8 cellular contexts compared by ENCODE assay signal in genomic region chr19:50383852-50384684, GRCh38. TPM values are rescaled to one million over a fixed set of nuclear protein-coding genes. Genes with fewer than 3 reads are reported as not detected.
DNase-seq lines count a peak whose midpoint lies in the region; ATAC-seq lines count a peak whose summit lies in the region.

Gene POLD1 (plus strand): TSS chr19:50384347. CDS start chr19:50398852, 14,505 bp downstream.

- H3K36me3 Mint-ChIP-seq in activated CD8-positive, alpha-beta memory T cell treated with anti-CD3 and anti-CD28 coated beads, Interleukin-2, amount 10 ng/mL, durations not matched to agents 7 days and 5 days = peaks cover 38% of the 10 kb centered on the region

- DNase-seq in COLO829 (ENCODE audit: low spot score) = peak; percentile 100
- peak; percentile 81 to 100 (median 99) for DNase-seq in HUDEP-2 (lab: John Stamatoyannopoulos, UW; ENCODE audit: unreplicated experiment in 76 of 76)
- peak; percentile 92 for DNase-seq in NT2/D1 (ENCODE audit: low read depth, low spot score)
- DNase-seq in activated CD8-positive, alpha-beta memory T cell treated with anti-CD3 and anti-CD28 coated beads, Interleukin-2, amount 10 ng/mL, durations not matched to agents 7 days and 5 days = peak; percentile 99
- peak; percentile 98 for DNase-seq in mesendoderm
- peak; percentile 97 for DNase-seq in stimulated activated CD8-positive, alpha-beta memory T cell treated with anti-CD3 and anti-CD28 coated beads, Interleukin-15, amount 100 ng/mL, for 1 hour (ENCODE audit: low read depth)

- no peak within 1 kb of the TSS for H2AK5ac ChIP-seq in mesendoderm (ENCODE audit: low read length)

- peak within 1 kb of the TSS; percentile 98 for H3K4me2 ChIP-seq in mesendoderm (ENCODE audit: low read length)

- H3K9me3 ChIP-seq in NT2/D1 (ENCODE audit: insufficient read depth, low read length) = peaks cover under 1% of the 10 kb centered on the region; the same call in 1 of the 2 replicates
- H3K9me3 ChIP-seq in endocrine pancreas (ENCODE audit: control insufficient read depth, low read length) = no peaks in the 10 kb centered on the region

- H4K5ac ChIP-seq in mesendoderm (ENCODE audit: low read length) = no peak within 1 kb of the TSS

- H3K79me1 ChIP-seq in mesendoderm (ENCODE audit: low read length) = peaks cover 13% of the 10 kb centered on the region

- H3K4me3 Mint-ChIP-seq in activated CD8-positive, alpha-beta memory T cell treated with anti-CD3 and anti-CD28 coated beads, Interleukin-2, amount 10 ng/mL, durations not matched to agents 7 days and 5 days = peak within 1 kb of the TSS; percentile 98

- H3K18ac ChIP-seq in mesendoderm (ENCODE audit: low read length) = peak within 1 kb of the TSS; percentile 55

- WGBS in mesendoderm (ENCODE audit: extremely low coverage, insufficient coverage, low lambda C conversion rate) = no CpG with 5 or more reads among the region's 78 CpGs

- H3K4me1 ChIP-seq in NT2/D1 (ENCODE audit: insufficient read depth, insufficient read length) (peaks cover 2% of the 10 kb centered on the region), endocrine pancreas (ENCODE audit: control insufficient read depth, insufficient read depth, low read length) (no peaks in the 10 kb centered on the region), mesendoderm (ENCODE audit: control insufficient read depth, low read depth, low read length) (peaks cover 2% of the 10 kb centered on the region)

- H3K4me1 Mint-ChIP-seq in activated CD8-positive, alpha-beta memory T cell treated with anti-CD3 and anti-CD28 coated beads, Interleukin-2, amount 10 ng/mL, durations not matched to agents 7 days and 5 days = peaks cover 37% of the 10 kb centered on the region

- peak within 1 kb of the TSS; percentile 95 for H3K27ac Mint-ChIP-seq in activated CD8-positive, alpha-beta memory T cell treated with anti-CD3 and anti-CD28 coated beads, Interleukin-2, amount 10 ng/mL, durations not matched to agents 7 days and 5 days

- H3K27me3 ChIP-seq in NT2/D1 (ENCODE audit: insufficient read depth, insufficient read length) = no peaks in the 10 kb centered on the region
- no peaks in the 10 kb centered on the region for H3K27me3 ChIP-seq in endocrine pancreas (ENCODE audit: control insufficient read depth, insufficient read depth, low read length)
- no peaks in the 10 kb centered on the region for H3K27me3 ChIP-seq in mesendoderm (ENCODE audit: insufficient read depth, low read length, poor library complexity)

- H3K4me3 ChIP-seq in NT2/D1 (ENCODE audit: insufficient read length, low read depth) = peak within 1 kb of the TSS; percentile 85
- H3K4me3 ChIP-seq in endocrine pancreas (ENCODE audit: control insufficient read depth, insufficient read depth, low read length) = peak within 1 kb of the TSS; percentile 44
- H3K4me3 ChIP-seq in mesendoderm (ENCODE audit: low read length) = peak within 1 kb of the TSS; percentile 64

- peak within 1 kb of the TSS; percentile 66 for H3K27ac ChIP-seq in mesendoderm (ENCODE audit: low read depth, low read length)

- H2BK5ac ChIP-seq in mesendoderm (ENCODE audit: low read length) = no peak within 1 kb of the TSS

- no peak within 1 kb of the TSS for H4K8ac ChIP-seq in mesendoderm (ENCODE audit: low read depth, low read length)

- no peaks in the 10 kb centered on the region for H3K9me3 Mint-ChIP-seq in activated CD8-positive, alpha-beta memory T cell treated with anti-CD3 and anti-CD28 coated beads, Interleukin-2, amount 10 ng/mL, durations not matched to agents 7 days and 5 days (ENCODE audit: low read depth)

- ATAC-seq in GM21381 (IDR thresholded peaks at IDR 0.05; ENCODE audit: unreplicated experiment) = peak; percentile 80
- peak; percentile 89 for ATAC-seq in activated CD8-positive, alpha-beta memory T cell treated with anti-CD3 and anti-CD28 coated beads, Interleukin-2, amount 10 ng/mL, durations not matched to agents 7 days and 5 days

- H3K27me3 Mint-ChIP-seq in activated CD8-positive, alpha-beta memory T cell treated with anti-CD3 and anti-CD28 coated beads, Interleukin-2, amount 10 ng/mL, durations not matched to agents 7 days and 5 days = no peaks in the 10 kb centered on the region

- H3K9ac ChIP-seq in NT2/D1 (ENCODE audit: insufficient read length, low read depth) (peak within 1 kb of the TSS; percentile 94), endocrine pancreas (ENCODE audit: control insufficient read depth, insufficient read depth, low read length) (peak within 1 kb of the TSS; percentile 74), mesendoderm (ENCODE audit: low read length) (peak within 1 kb of the TSS; percentile 89)

- no peak within 1 kb of the TSS for H3K23ac ChIP-seq in mesendoderm (ENCODE audit: low read length)

- H3K4ac ChIP-seq in mesendoderm (ENCODE audit: low read depth, low read length) = peak within 1 kb of the TSS; percentile 62

- CTCF ChIA-PET in activated CD8-positive, alpha-beta memory T cell treated with anti-CD3 and anti-CD28 coated beads, Interleukin-2, amount 10 ng/mL, durations not matched to agents 7 days and 5 days (lab: Charles Lee) = interaction anchor here (0.8 to 3.0 kb wide), 9 partner anchors 9 to 127 kb away, joined by 3 to 14 read pairs (median 6); partner anchors contain the start of genes JOSD2 and NR1H2

- no peak within 1 kb of the TSS for H2BK120ac ChIP-seq in mesendoderm (ENCODE audit: low read depth, low read length)

- peaks cover 27% of the 10 kb centered on the region for H3K79me2 ChIP-seq in mesendoderm (ENCODE audit: control insufficient read depth, insufficient read depth, low read length)

- H3K56ac ChIP-seq in mesendoderm (ENCODE audit: low read length) = peak within 1 kb of the TSS; percentile 98

- H2BK15ac ChIP-seq in mesendoderm (replicated peaks; ENCODE audit: low read depth) = no peak within 1 kb of the TSS

- peaks cover 66% of the 10 kb centered on the region for H3K36me3 ChIP-seq in NT2/D1 (ENCODE audit: insufficient read depth, insufficient read length, low read length)
- H3K36me3 ChIP-seq in endocrine pancreas (ENCODE audit: control insufficient read depth, insufficient read depth, low read length) = peaks cover 2% of the 10 kb centered on the region
- H3K36me3 ChIP-seq in mesendoderm (ENCODE audit: control insufficient read depth, insufficient read depth, low read length) = peaks cover 2% of the 10 kb centered on the region

RNA-seq across cellular contexts. Expression of gene POLD1, which starts in this region (rescaled TPM):
- 100 to 1,000 TPM; 158 to 215 TPM for total RNA-seq in activated CD8-positive, alpha-beta memory T cell treated with anti-CD3 and anti-CD28 coated beads, Interleukin-2, amount 10 ng/mL, durations not matched to agents 7 days and 5 days
- polyA plus RNA-seq in mesendoderm (2013, experiment 1 of 2) = 57.2 TPM
- 57.3 TPM for polyA plus RNA-seq in mesendoderm (2013, experiment 2 of 2)

Comparison
In these comparisons a context has a peak if more than half of its experiments do, and no peak if none do; other contexts are left out.
1. Peak in every context shown above with its lines: DNase-seq, ATAC-seq, H3K4me3 ChIP-seq and H3K27ac ChIP-seq.